ENCODE assay signal across 9 cellular contexts in the genomic region with DNA sequence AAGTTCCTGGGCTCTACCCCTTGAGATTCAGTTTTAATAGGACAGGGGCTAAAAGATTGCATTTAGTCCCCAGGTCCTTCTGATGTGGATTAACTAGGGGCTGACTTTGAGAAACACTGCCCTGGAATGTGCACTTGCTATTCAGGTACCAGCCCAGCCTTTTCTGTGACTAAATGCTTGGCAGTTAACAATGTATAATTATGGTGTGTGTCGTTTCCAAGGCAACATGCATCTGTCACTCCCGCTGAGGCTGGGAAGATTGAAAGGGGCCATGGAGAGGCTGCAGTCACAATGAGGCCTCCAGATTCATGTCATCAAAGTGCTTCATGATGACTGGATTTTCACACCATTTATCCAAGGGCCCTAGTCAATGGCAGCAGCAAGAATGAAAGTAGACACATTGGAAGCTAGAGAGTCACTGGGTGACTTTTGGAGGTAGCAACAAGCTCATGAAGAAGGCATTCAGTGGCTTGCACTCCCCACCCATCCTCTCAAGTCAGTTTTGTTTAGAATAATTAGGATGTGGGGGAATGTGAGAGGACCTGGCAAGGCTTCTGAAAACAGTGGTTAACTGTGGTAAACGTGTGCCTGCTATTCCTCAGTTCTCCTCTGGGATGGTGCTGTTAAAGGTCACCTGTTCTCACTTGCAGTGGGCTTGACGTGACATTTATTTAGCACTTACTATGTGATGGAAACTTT. TPM values are rescaled to one million over a fixed set of nuclear protein-coding genes. Genes with fewer than 3 reads are reported as not detected.
DNase-seq lines count a peak whose midpoint lies in the region; ATAC-seq and TF ChIP-seq lines count a peak whose summit lies in the region.
"Had no signal": no experiment of that assay in that cellular context is flagged by ENCODE, and none has a peak within 500 bp of the region (broad histone marks: within the 10 kb centered on the region; RNA-seq: fewer than 3 reads in every experiment).

No MANE protein-coding gene starts in this region.

- peak; percentile 16 for TF ChIP-seq CTCF in AG10803 (conservative IDR thresholded peaks at IDR 0.05; ENCODE audit: low read length)

- peaks cover 43% of the 10 kb centered on the region for H3K4me1 ChIP-seq in HUES64 (ENCODE audit: insufficient read depth, low read length)

- H3K4me3 ChIP-seq in AG10803 (ENCODE audit: low read length) (no peak overlapping the region), HUES64 (ENCODE audit: low read length) (no peak overlapping the region)

- H3K27me3 Mint-ChIP-seq in activated T-helper 17 cell treated with anti-CD3 and anti-CD28 coated beads, Interleukin-2, amount 50 U/mL, for 72 hours: peaks cover 4% of the 10 kb centered on the region

- DNase-seq in AG10803 (ENCODE audit: low read depth) (peak; percentile 60), kidney tubule cell (ENCODE audit: low spot score) (peak; percentile 97), GOT3 (lab: John Stamatoyannopoulos, UW) (no peak), hepatic stellate cell (ENCODE audit: low spot score) (no peak)
- no peak for DNase-seq in central memory CD4-positive, alpha-beta T cell
- DNase-seq: naive thymus-derived CD8-positive, alpha-beta T cell had no signal

- peak; percentile 66 for ATAC-seq in activated T-helper 17 cell treated with anti-CD3 and anti-CD28 coated beads, Interleukin-2, amount 50 U/mL, for 72 hours (replicated peaks)
- no peak for ATAC-seq in GM19035 (IDR thresholded peaks at IDR 0.05; ENCODE audit: unreplicated experiment)
- ATAC-seq: naive thymus-derived CD8-positive, alpha-beta T cell had no signal

- 46% methylated on average over 4 of the region's 4 CpGs for WGBS in HUES64

- H3K27ac Mint-ChIP-seq in activated T-helper 17 cell treated with anti-CD3 and anti-CD28 coated beads, Interleukin-2, amount 50 U/mL, for 72 hours: no peak overlapping the region
- H3K27ac Mint-ChIP-seq: naive thymus-derived CD8-positive, alpha-beta T cell had no signal

- H3K36me3 ChIP-seq in HUES64 (ENCODE audit: insufficient read depth, low read length): peaks cover 26% of the 10 kb centered on the region

- H3K9me3 Mint-ChIP-seq in activated T-helper 17 cell treated with anti-CD3 and anti-CD28 coated beads, Interleukin-2, amount 50 U/mL, for 72 hours: no peaks in the 10 kb centered on the region
- H3K9me3 Mint-ChIP-seq: naive thymus-derived CD8-positive, alpha-beta T cell had no signal

- H3K9me3 ChIP-seq in HUES64 (ENCODE audit: insufficient read depth, low read depth, low read length): no peaks in the 10 kb centered on the region

- H3K9ac ChIP-seq in HUES64 (ENCODE audit: low read depth, low read length): peak overlapping the region; percentile 3; the same call in 1 of the 2 replicates

- H3K36me3 Mint-ChIP-seq in activated T-helper 17 cell treated with anti-CD3 and anti-CD28 coated beads, Interleukin-2, amount 50 U/mL, for 72 hours (ENCODE audit: low read depth): no peaks in the 10 kb centered on the region
- H3K36me3 Mint-ChIP-seq: naive thymus-derived CD8-positive, alpha-beta T cell had no signal

- H3K4me1 Mint-ChIP-seq in activated T-helper 17 cell treated with anti-CD3 and anti-CD28 coated beads, Interleukin-2, amount 50 U/mL, for 72 hours: no peaks in the 10 kb centered on the region
- H3K4me1 Mint-ChIP-seq: naive thymus-derived CD8-positive, alpha-beta T cell had no signal

- no peaks in the 10 kb centered on the region for H3K27me3 ChIP-seq in HUES64 (ENCODE audit: insufficient read depth, low read length)

- no peak overlapping the region for H3K4me3 Mint-ChIP-seq in activated T-helper 17 cell treated with anti-CD3 and anti-CD28 coated beads, Interleukin-2, amount 50 U/mL, for 72 hours
- H3K4me3 Mint-ChIP-seq: naive thymus-derived CD8-positive, alpha-beta T cell had no signal

- H3K27ac ChIP-seq in HUES64 (ENCODE audit: low read depth, low read length): peak overlapping the region; percentile 78

RNA-seq across cellular contexts. Expression of a gene that starts 28.3 kb away (rescaled TPM):
- polyA plus RNA-seq in HUES64 (2013, experiment 1 of 2): 61.6 TPM
- polyA plus RNA-seq in HUES64 (2013, experiment 2 of 2): 57.2 TPM
- total RNA-seq in activated T-helper 17 cell treated with anti-CD3 and anti-CD28 coated beads, Interleukin-2, amount 50 U/mL, for 72 hours: 1 to 10 TPM in 1 of 2 donors, under 1 TPM in 1; 0.41 to 3.3 TPM
- total RNA-seq: naive thymus-derived CD8-positive, alpha-beta T cell had no signal
- polyA plus RNA-seq: naive thymus-derived CD8-positive, alpha-beta T cell had no signal

Comparison
In these comparisons a context has a peak if more than half of its experiments do, and no peak if none do; other contexts are left out.
1. DNase-seq: peak in AG10803 (single experiment) and kidney tubule cell (single experiment); none in central memory CD4-positive, alpha-beta T cell (single experiment), GOT3 (single experiment) and hepatic stellate cell (single experiment).